22 cellular contexts compared by ENCODE assay signal in the genomic region with DNA sequence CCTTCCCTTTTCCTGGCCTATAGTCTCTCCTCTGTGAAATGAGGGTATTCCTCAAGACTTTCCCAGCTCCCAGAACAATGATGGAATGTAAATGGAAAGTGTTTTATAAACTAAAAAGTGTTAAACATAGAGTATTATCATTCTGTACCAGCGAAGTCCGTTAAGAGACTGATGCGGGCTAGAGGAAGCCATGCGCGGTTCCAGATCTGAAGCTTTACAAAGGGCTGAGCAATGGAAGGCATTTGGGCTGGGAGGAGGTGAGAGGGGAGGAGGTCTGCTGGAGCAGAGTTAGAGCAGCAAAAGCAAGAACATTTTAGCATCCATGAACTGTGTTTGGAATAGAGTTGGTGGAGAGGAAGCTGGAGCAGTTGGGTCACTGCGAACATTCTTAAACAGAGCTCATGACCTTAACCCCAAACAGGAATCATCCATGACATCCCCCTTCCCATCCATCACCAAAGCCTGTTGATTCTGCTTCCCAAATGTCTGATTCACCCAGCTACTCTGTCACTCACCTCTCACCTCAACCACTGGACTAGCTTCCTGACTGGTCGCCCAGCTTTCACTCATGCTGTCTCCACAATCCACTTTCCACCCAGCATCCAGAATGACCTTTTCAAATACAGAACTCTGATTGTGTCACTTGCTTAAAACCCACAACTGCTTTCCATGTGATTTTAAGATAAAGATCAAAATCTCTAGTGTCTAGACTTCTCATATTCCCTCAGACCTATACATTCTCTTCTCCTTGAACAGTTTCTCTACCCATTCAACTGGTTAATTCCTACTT. TPM values are rescaled to one million over a fixed set of nuclear protein-coding genes. Genes with fewer than 3 reads are reported as not detected.
DNase-seq lines count a peak whose midpoint lies in the region; ATAC-seq and TF ChIP-seq lines count a peak whose summit lies in the region.
"Had no signal": no experiment of that assay in that cellular context is flagged by ENCODE, and none has a peak within 500 bp of the region (broad histone marks: within the 10 kb centered on the region; RNA-seq: fewer than 3 reads in every experiment).

No MANE protein-coding gene starts in this region.

- no peak for TF ChIP-seq CTCF in fibroblast of mammary gland (conservative IDR thresholded peaks at IDR 0.05; ENCODE audit: control insufficient read depth, insufficient read depth, low read depth, low read length)

- no peaks in the 10 kb centered on the region for H3K4me1 Mint-ChIP-seq in activated T-cell treated with anti-CD3 and anti-CD28 coated beads, Interleukin-2, amount 50 U/mL, for 24 hours (ENCODE audit: low read depth)
- H3K4me1 Mint-ChIP-seq in activated naive CD8-positive, alpha-beta T cell treated with anti-CD3 and anti-CD28 coated beads, Interleukin-2, amount 10 ng/mL, durations not matched to agents 7 days and 5 days: peaks cover 6% of the 10 kb centered on the region
- peaks cover 11% of the 10 kb centered on the region for H3K4me1 Mint-ChIP-seq in stimulated activated effector memory CD8-positive, alpha-beta T cell treated with anti-CD3 and anti-CD28 coated beads, Interleukin-12 subunit alpha, Interleukin-12 subunit beta, amount 100 ng/mL, for 72 hours
- H3K4me1 Mint-ChIP-seq: activated B cell treated with CpG ODN at 0.5 μM for 24 hours had no signal

- no peak for ATAC-seq in activated naive CD8-positive, alpha-beta T cell treated with anti-CD3 and anti-CD28 coated beads, Interleukin-2, amount 10 ng/mL, durations not matched to agents 7 days and 5 days (ENCODE audit: low read depth)
- ATAC-seq in stimulated activated effector memory CD8-positive, alpha-beta T cell treated with anti-CD3 and anti-CD28 coated beads, Interleukin-12 subunit alpha, Interleukin-12 subunit beta, amount 100 ng/mL, for 72 hours: no peak
- ATAC-seq: effector memory CD8-positive, alpha-beta T cell; esophagus mucosa; heart right ventricle; natural killer cell treated with Interleukin-12 subunit alpha and Interleukin-12 subunit beta and Interleukin-15 and Interleukin-18, amount 100 ng/mL, for 72 hours had no signal

- DNase-seq in activated T-cell treated with anti-CD3 and anti-CD28 coated beads, Interleukin-2, amount 50 U/mL, for 24 hours: no peak
- DNase-seq in activated T-cell treated with anti-CD3 and anti-CD28 coated beads, Interleukin-2, amount 50 U/mL, for 1 hour: no peak
- no peak for DNase-seq in activated naive CD8-positive, alpha-beta T cell treated with anti-CD3 and anti-CD28 coated beads, Interleukin-2, amount 10 ng/mL, durations not matched to agents 7 days and 5 days
- DNase-seq in fibroblast of mammary gland (ENCODE audit: low read depth): peak; percentile 29
- no peak for DNase-seq in stimulated activated effector memory CD8-positive, alpha-beta T cell treated with anti-CD3 and anti-CD28 coated beads, Interleukin-12 subunit alpha, Interleukin-12 subunit beta, amount 100 ng/mL, for 72 hours (ENCODE audit: low spot score in 2 of 2)
- no peak for DNase-seq in SIG-M5 treated with dmso at 0.1 percent for 504 hours (lab: John Stamatoyannopoulos, UW; ENCODE audit: unreplicated experiment)
- DNase-seq in ecto neural progenitor cell (ENCODE audit: low spot score): no peak
- no peak for DNase-seq in SHP77 treated with DMSO at 0.1 percent for 48 hours (lab: John Stamatoyannopoulos, UW)
- DNase-seq: 8988T; activated B cell treated with CpG ODN at 0.5 μM for 24 hours; activated naive CD4-positive, alpha-beta T cell treated with anti-CD3 and anti-CD28 coated beads, Interleukin-2, amount 50 U/mL, for 16 hours; effector memory CD8-positive, alpha-beta T cell; heart right ventricle; NCI-H1092; NCI-H1694 treated with DMSO at 0.1 percent for 48 hours; stimulated activated CD4-positive, alpha-beta T cell treated with anti-CD3 and anti-CD28 coated beads, Interleukin-4, amount 100 ng/mL, for 4 hours had no signal

- POLR2A ChIA-PET in activated naive CD8-positive, alpha-beta T cell treated with anti-CD3 and anti-CD28 coated beads, Interleukin-2, amount 10 ng/mL, durations not matched to agents 7 days and 5 days (lab: Charles Lee): interaction anchor here (0.6 kb wide), 1 partner anchor 1036 kb away, joined by 3 read pairs; no protein-coding TSS in a partner anchor

- H3K4me3 Mint-ChIP-seq in activated T-cell treated with anti-CD3 and anti-CD28 coated beads, Interleukin-2, amount 50 U/mL, for 24 hours: no peak overlapping the region
- no peak overlapping the region for H3K4me3 Mint-ChIP-seq in activated naive CD8-positive, alpha-beta T cell treated with anti-CD3 and anti-CD28 coated beads, Interleukin-2, amount 10 ng/mL, durations not matched to agents 7 days and 5 days
- H3K4me3 Mint-ChIP-seq in stimulated activated effector memory CD8-positive, alpha-beta T cell treated with anti-CD3 and anti-CD28 coated beads, Interleukin-12 subunit alpha, Interleukin-12 subunit beta, amount 100 ng/mL, for 72 hours: no peak overlapping the region
- H3K4me3 Mint-ChIP-seq: activated B cell treated with CpG ODN at 0.5 μM for 24 hours; effector memory CD8-positive, alpha-beta T cell; natural killer cell treated with Interleukin-12 subunit alpha and Interleukin-12 subunit beta and Interleukin-15 and Interleukin-18, amount 100 ng/mL, for 72 hours had no signal

- no peaks in the 10 kb centered on the region for H3K9me3 Mint-ChIP-seq in activated T-cell treated with anti-CD3 and anti-CD28 coated beads, Interleukin-2, amount 50 U/mL, for 24 hours
- H3K9me3 Mint-ChIP-seq in activated naive CD8-positive, alpha-beta T cell treated with anti-CD3 and anti-CD28 coated beads, Interleukin-2, amount 10 ng/mL, durations not matched to agents 7 days and 5 days: no peaks in the 10 kb centered on the region
- no peaks in the 10 kb centered on the region for H3K9me3 Mint-ChIP-seq in stimulated activated effector memory CD8-positive, alpha-beta T cell treated with anti-CD3 and anti-CD28 coated beads, Interleukin-12 subunit alpha, Interleukin-12 subunit beta, amount 100 ng/mL, for 72 hours
- H3K9me3 Mint-ChIP-seq: activated B cell treated with CpG ODN at 0.5 μM for 24 hours; effector memory CD8-positive, alpha-beta T cell; natural killer cell treated with Interleukin-12 subunit alpha and Interleukin-12 subunit beta and Interleukin-15 and Interleukin-18, amount 100 ng/mL, for 72 hours had no signal

- peaks cover 94% of the 10 kb centered on the region for H3K36me3 Mint-ChIP-seq in activated T-cell treated with anti-CD3 and anti-CD28 coated beads, Interleukin-2, amount 50 U/mL, for 24 hours (ENCODE audit: low read depth)
- peaks cover 16% of the 10 kb centered on the region for H3K36me3 Mint-ChIP-seq in activated naive CD8-positive, alpha-beta T cell treated with anti-CD3 and anti-CD28 coated beads, Interleukin-2, amount 10 ng/mL, durations not matched to agents 7 days and 5 days
- peaks cover 94% of the 10 kb centered on the region for H3K36me3 Mint-ChIP-seq in stimulated activated effector memory CD8-positive, alpha-beta T cell treated with anti-CD3 and anti-CD28 coated beads, Interleukin-12 subunit alpha, Interleukin-12 subunit beta, amount 100 ng/mL, for 72 hours

- H3K4me3 ChIP-seq in fibroblast of mammary gland (ENCODE audit: control insufficient read depth, low read depth, low read length): no peak overlapping the region
- H3K4me3 ChIP-seq: ascending aorta, cardiac muscle cell, coronary artery, heart right ventricle, lung had no signal

- H3K27me3 Mint-ChIP-seq in activated T-cell treated with anti-CD3 and anti-CD28 coated beads, Interleukin-2, amount 50 U/mL, for 24 hours: no peaks in the 10 kb centered on the region
- H3K27me3 Mint-ChIP-seq in activated naive CD8-positive, alpha-beta T cell treated with anti-CD3 and anti-CD28 coated beads, Interleukin-2, amount 10 ng/mL, durations not matched to agents 7 days and 5 days: no peaks in the 10 kb centered on the region
- H3K27me3 Mint-ChIP-seq: activated B cell treated with CpG ODN at 0.5 μM for 24 hours; effector memory CD8-positive, alpha-beta T cell; natural killer cell treated with Interleukin-12 subunit alpha and Interleukin-12 subunit beta and Interleukin-15 and Interleukin-18, amount 100 ng/mL, for 72 hours had no signal

- H3K27ac Mint-ChIP-seq in activated T-cell treated with anti-CD3 and anti-CD28 coated beads, Interleukin-2, amount 50 U/mL, for 24 hours: peak overlapping the region; percentile 71
- peak overlapping the region; percentile 51 for H3K27ac Mint-ChIP-seq in activated naive CD8-positive, alpha-beta T cell treated with anti-CD3 and anti-CD28 coated beads, Interleukin-2, amount 10 ng/mL, durations not matched to agents 7 days and 5 days
- peak overlapping the region; percentile 11 for H3K27ac Mint-ChIP-seq in stimulated activated effector memory CD8-positive, alpha-beta T cell treated with anti-CD3 and anti-CD28 coated beads, Interleukin-12 subunit alpha, Interleukin-12 subunit beta, amount 100 ng/mL, for 72 hours
- H3K27ac Mint-ChIP-seq: activated B cell treated with CpG ODN at 0.5 μM for 24 hours had no signal

RNA-seq across cellular contexts. Expression of a gene that starts 37.1 kb away (rescaled TPM):
- 100 to 1,000 TPM; 113 TPM for total RNA-seq in activated naive CD8-positive, alpha-beta T cell treated with anti-CD3 and anti-CD28 coated beads, Interleukin-2, amount 10 ng/mL, durations not matched to agents 7 days and 5 days

Comparison
In these comparisons a context has a peak if more than half of its experiments do, and no peak if none do; other contexts are left out.
1. H3K27ac Mint-ChIP-seq: peak in every context shown above with its lines; median percentile 71 in activated T-cell treated with anti-CD3 and anti-CD28 coated beads, Interleukin-2, amount 50 U/mL, for 24 hours; 51 in activated naive CD8-positive, alpha-beta T cell treated with anti-CD3 and anti-CD28 coated beads, Interleukin-2, amount 10 ng/mL, durations not matched to agents 7 days and 5 days; 11 in stimulated activated effector memory CD8-positive, alpha-beta T cell treated with anti-CD3 and anti-CD28 coated beads, Interleukin-12 subunit alpha, Interleukin-12 subunit beta, amount 100 ng/mL, for 72 hours.